8 cellular contexts compared by ENCODE assay signal in the genomic region with DNA sequence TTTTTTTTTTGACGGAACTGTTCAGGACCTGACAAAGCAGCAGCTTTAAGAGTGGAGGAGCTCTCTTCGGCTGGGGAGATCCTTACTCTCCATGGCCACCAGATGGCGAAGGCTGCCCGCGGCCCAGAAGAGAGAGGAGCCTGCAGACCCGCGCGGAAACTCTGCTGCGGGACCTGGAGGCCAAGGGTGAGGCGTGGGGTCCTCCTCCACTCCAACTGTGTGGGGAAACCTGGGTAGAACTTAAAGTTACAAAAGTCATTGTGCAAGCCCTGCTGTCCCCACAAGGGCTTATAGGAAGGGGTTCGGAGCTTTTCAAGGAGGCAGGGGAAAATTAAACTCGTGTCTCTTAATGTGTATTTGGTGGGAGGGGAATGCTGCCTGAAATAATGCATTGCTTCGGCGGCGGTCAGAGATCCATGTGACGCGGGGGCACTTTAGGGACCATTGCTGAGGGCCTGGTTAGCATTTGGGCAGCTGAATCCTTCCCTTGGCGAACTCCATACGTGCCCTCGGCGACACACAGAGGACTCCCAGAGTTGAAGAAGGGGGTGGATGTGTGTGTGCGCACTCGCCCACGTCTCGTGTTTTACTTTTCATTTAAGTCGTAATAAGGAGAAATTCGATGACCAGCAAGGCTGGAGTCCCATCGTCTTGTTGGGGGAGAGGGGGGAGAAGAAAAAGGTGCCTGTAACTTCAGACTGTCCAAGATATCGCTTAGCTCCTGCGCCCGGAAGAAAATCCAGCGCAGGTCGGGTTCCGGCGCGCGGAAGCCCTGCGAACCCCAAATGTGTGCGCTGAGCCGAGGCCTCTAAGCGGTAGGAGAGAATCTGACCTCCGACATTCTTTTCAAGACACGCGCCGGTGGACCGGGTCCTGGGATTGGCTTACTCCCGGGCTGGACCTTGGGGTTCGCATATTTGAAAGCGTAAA. TPM values are rescaled to one million over a fixed set of nuclear protein-coding genes. Genes with fewer than 3 reads are reported as not detected.
A peak's percentile ranks its signal among the peaks of the same experiment; 100 is the strongest.
DNase-seq lines count a peak whose midpoint lies in the region; ATAC-seq, FAIRE-seq and TF ChIP-seq lines count a peak whose summit lies in the region.

No MANE protein-coding gene starts in this region.

- ATAC-seq in GM21381 (IDR thresholded peaks at IDR 0.05; ENCODE audit: unreplicated experiment): peak; percentile 94

- no peaks in the 10 kb centered on the region for H3K36me3 ChIP-seq in stomach smooth muscle (ENCODE audit: control insufficient read depth in 2 of 2, insufficient read depth in 2 of 2, low read length in 2 of 2)

- no peaks in the 10 kb centered on the region for H3K9me3 ChIP-seq in stomach smooth muscle (ENCODE audit: control insufficient read depth in 2 of 2, low read length in 2 of 2)

- H3K9ac ChIP-seq in stomach smooth muscle (ENCODE audit: low read length in 2 of 2): peak overlapping the region; percentile 42 to 54

- no peak overlapping the region for H3K27ac Mint-ChIP-seq in neural crest cell (ENCODE audit: unreplicated experiment)

- TF ChIP-seq CTCF in fibroblast of the aortic adventitia (IDR thresholded peaks at IDR 0.05; ENCODE audit: insufficient read depth, low read length): peak; percentile 89
- peak; percentile 86 for TF ChIP-seq CTCF in neural crest cell (conservative IDR thresholded peaks at IDR 0.05)

- H3K36me3 Mint-ChIP-seq in neural crest cell (ENCODE audit: low read depth): no peaks in the 10 kb centered on the region

- H3K27me3 ChIP-seq in stomach smooth muscle (ENCODE audit: control insufficient read depth in 1 of 2, insufficient read depth in 2 of 2, low read length in 2 of 2): peaks cover 38 to 39% of the 10 kb centered on the region in 2 donors

- H3K4me3 Mint-ChIP-seq in neural crest cell: peak overlapping the region; percentile 94

- no peak overlapping the region for H3K27ac ChIP-seq in stomach smooth muscle (ENCODE audit: low read length)

- peaks cover 25% of the 10 kb centered on the region for H3K4me1 ChIP-seq in stomach smooth muscle (ENCODE audit: control insufficient read depth, insufficient read depth, low read length)

- H3K4me3 ChIP-seq in fibroblast of the aortic adventitia (ENCODE audit: low read depth, low read length): peak overlapping the region; percentile 64
- peak overlapping the region; percentile 86 to 92 for H3K4me3 ChIP-seq in stomach smooth muscle (ENCODE audit: low read length in 2 of 2)

- H3K27me3 Mint-ChIP-seq in neural crest cell (ENCODE audit: low read depth): peaks cover 91% of the 10 kb centered on the region

- H3K9me3 Mint-ChIP-seq in neural crest cell: no peaks in the 10 kb centered on the region

- DNase-seq in D341Med (ENCODE audit: low spot score) (peak; percentile 87), HT1080 (ENCODE audit: low read depth) (peak; percentile 73), RCC 7860 (ENCODE audit: low spot score) (peak; percentile 32), fibroblast of the aortic adventitia (ENCODE audit: low read depth) (peak; percentile 81), neural crest cell (ENCODE audit: low read depth, low spot score) (peak; percentile 70)
- peak; percentile 66 for DNase-seq in activated T-helper 9 cell treated with anti-CD3 and anti-CD28 coated beads, Interleukin-2, amount 50 U/mL, for 16 hours (ENCODE audit: low read depth)

- no peak for FAIRE-seq in RCC 7860 (lab: Jason Lieb, UNC)

- peaks cover 30% of the 10 kb centered on the region for H3K4me1 Mint-ChIP-seq in neural crest cell

RNA-seq across cellular contexts. Expression of gene EOMES, which starts 9.7 kb away (rescaled TPM):
- 0.06 and 0.30 TPM in 2 replicates for total RNA-seq in HT1080 (2014; rRNA removed; shearing (Covaris generic))
- polyA plus RNA-seq in HT1080 (2015; cell fraction: cytosol; rRNA removed): 0.13 and 0.24 TPM in 2 replicates
- polyA plus RNA-seq in HT1080 (2015; cell fraction: nucleus; rRNA removed): 0.26 and 0.39 TPM in 2 replicates
- total RNA-seq in fibroblast of the aortic adventitia (ENCODE audit: low replicate concordance): 0.18 TPM in 1 of 2 replicates, not detected in the other
- not detected in 2 replicates for total RNA-seq in neural crest cell

Comparison
In these comparisons a context has a peak if more than half of its experiments do, and no peak if none do; other contexts are left out.
1. DNase-seq: peak in every context shown above with its lines; median percentile 87 in D341Med; 81 in fibroblast of the aortic adventitia; 73 in HT1080; 70 in neural crest cell; 66 in activated T-helper 9 cell treated with anti-CD3 and anti-CD28 coated beads, Interleukin-2, amount 50 U/mL, for 16 hours; 32 in RCC 7860.